ENCODE assay signal across 9 cellular contexts in the genomic region with DNA sequence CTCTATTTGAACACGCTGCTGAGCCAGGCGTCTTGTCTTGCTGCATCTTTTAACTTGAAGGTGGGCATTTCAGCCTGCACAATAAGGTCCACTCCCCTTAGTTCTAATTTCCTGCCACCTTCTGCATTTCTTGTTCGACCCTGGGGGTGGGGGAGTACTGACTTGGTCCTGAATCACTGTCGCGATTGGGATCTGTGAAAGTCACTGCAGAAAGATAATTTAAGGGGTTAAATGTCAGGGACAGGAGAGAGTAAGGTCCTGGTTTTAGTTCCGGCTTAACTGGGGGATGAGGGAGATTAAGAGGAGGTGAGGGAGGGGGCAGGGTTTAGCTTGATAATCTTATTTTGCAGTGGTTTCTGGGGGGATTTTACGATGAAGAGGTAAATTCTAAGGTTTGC.
DNase-seq lines count a peak whose midpoint lies in the region; ATAC-seq and TF ChIP-seq lines count a peak whose summit lies in the region.
"Had no signal": no experiment of that assay in that cellular context is flagged by ENCODE, and none has a peak within 500 bp of the region (broad histone marks: within the 10 kb centered on the region; RNA-seq: fewer than 3 reads in every experiment).

No MANE protein-coding gene starts in this region.

- no peak overlapping the region for H2BK120ac ChIP-seq in IMR-90 (ENCODE audit: low read depth, low read length)

- CTCF ChIA-PET in IMR-90 (lab: Yijun Ruan, JAX), result interaction anchor here (1.0 to 1.5 kb wide), 5 partner anchors 17 to 277 kb away, joined by 3 to 5 read pairs (median 3); no protein-coding TSS in a partner anchor

- H3K4me3 ChIP-seq in ACC112 (ENCODE audit: low read depth, low read length) (peak overlapping the region; percentile 78), IMR-90 (ENCODE audit: insufficient read depth, low read depth, low read length) (peak overlapping the region; percentile 50)

- no peak overlapping the region for H2BK15ac ChIP-seq in IMR-90 (ENCODE audit: low read depth, low read length)

- H4K20me1 ChIP-seq in IMR-90 (ENCODE audit: insufficient read depth, low read length), result no peaks in the 10 kb centered on the region

- peak overlapping the region; percentile 39 for H3K4me2 ChIP-seq in IMR-90 (ENCODE audit: low read depth, low read length)

- dilution Hi-C loops in IMR-90 (cut with HindIII; ENCODE audit: low sequenced_read_pairs, unreplicated experiment), result no loop called here

- H3K9ac ChIP-seq in IMR-90 (ENCODE audit: low read depth, low read length), result no peak overlapping the region

- no peaks in the 10 kb centered on the region for H3K79me2 ChIP-seq in ACC112 (ENCODE audit: control insufficient read depth, insufficient read depth, low read length, unreplicated experiment)

- H4K8ac ChIP-seq in IMR-90 (ENCODE audit: low read depth in 2 of 2, low read length in 2 of 2), result peak overlapping the region in 1 of 2 experiments; percentile 27; a peak in 1 of 4 replicates

- H3K4ac ChIP-seq in IMR-90 (ENCODE audit: low read depth, low read length), result 0 out of 2 replicates have a peak overlapping the region, but pooled peaks have one; percentile 3

- H3K14ac ChIP-seq in IMR-90 (replicated peaks; ENCODE audit: low read depth, low read length), result no peak overlapping the region

- no peaks in the 10 kb centered on the region for H3K9me3 Mint-ChIP-seq in dendritic cell treated with granulocyte-macrophage colony-stimulating factor and Interleukin-4, amounts not matched to agents 40 ng/mL and 50 ng/mL, for 4 days
- H3K9me3 Mint-ChIP-seq in naive thymus-derived CD8-positive, alpha-beta T cell, result no peaks in the 10 kb centered on the region

- H3K56ac ChIP-seq in IMR-90 (ENCODE audit: extremely low read depth, insufficient read depth, low read length), result no peak overlapping the region

- H3K27me3 ChIP-seq in ACC112 (ENCODE audit: insufficient read depth, low read length) (no peaks in the 10 kb centered on the region), IMR-90 (ENCODE audit: control insufficient read depth, insufficient read depth, low read length) (no peaks in the 10 kb centered on the region; the same call in 1 of the 2 replicates)
- H3K27me3 ChIP-seq: body of pancreas had no signal

- no peaks in the 10 kb centered on the region for H3K27me3 Mint-ChIP-seq in dendritic cell treated with granulocyte-macrophage colony-stimulating factor and Interleukin-4, amounts not matched to agents 40 ng/mL and 50 ng/mL, for 4 days
- H3K27me3 Mint-ChIP-seq in naive thymus-derived CD8-positive, alpha-beta T cell, result peaks cover 0 to 2% (median 0%) of the 10 kb centered on the region in 5 donors

- TF ChIP-seq CTCF in IMR-90 (conservative IDR thresholded peaks at IDR 0.05; ENCODE audit: low read depth, low read length), result no peak

- no peak overlapping the region for H2AK9ac ChIP-seq in IMR-90 (replicated peaks; ENCODE audit: low read depth, low read length, poor library complexity)

- intact Hi-C loops in IMR-90 (cut with micrococcal nuclease), result loop anchor here (5.0 kb wide), 3 partner anchors 74 to 146 kb away; a partner anchor contains a TSS
- intact Hi-C loops in dendritic cell treated with granulocyte-macrophage colony-stimulating factor and Interleukin-4, amounts not matched to agents 40 ng/mL and 50 ng/mL, for 4 days (cut with micrococcal nuclease), result loop anchor here (5.0 kb wide), 1 partner anchor 224 kb away; no protein-coding TSS in a partner anchor

- H3K9me1 ChIP-seq in IMR-90 (ENCODE audit: insufficient read depth, low read length), result no peaks in the 10 kb centered on the region

- H2AK5ac ChIP-seq in IMR-90 (ENCODE audit: low read depth, low read length), result peak overlapping the region; percentile 20; the same call in 1 of the 2 replicates

- no peaks in the 10 kb centered on the region for H3K9me3 ChIP-seq in IMR-90 (ENCODE audit: control insufficient read depth, insufficient read depth, low read length)
- H3K9me3 ChIP-seq: body of pancreas had no signal

- no peaks in the 10 kb centered on the region for H3K36me3 ChIP-seq in ACC112 (ENCODE audit: insufficient read depth, low read length)
- no peaks in the 10 kb centered on the region for H3K36me3 ChIP-seq in IMR-90 (ENCODE audit: control insufficient read depth, insufficient read depth, low read length)

- H4K91ac ChIP-seq in IMR-90 (ENCODE audit: insufficient read depth, low read depth, low read length), result no peak overlapping the region

- H3K4me1 ChIP-seq in ACC112 (ENCODE audit: control insufficient read depth, insufficient read depth, low read length, unreplicated experiment) (peaks cover 4% of the 10 kb centered on the region), IMR-90 (ENCODE audit: control insufficient read depth, insufficient read depth, low read length) (peaks cover 15% of the 10 kb centered on the region)

- H3K4me3 Mint-ChIP-seq in dendritic cell treated with granulocyte-macrophage colony-stimulating factor and Interleukin-4, amounts not matched to agents 40 ng/mL and 50 ng/mL, for 4 days, result peak overlapping the region; percentile 67
- H3K4me3 Mint-ChIP-seq in naive thymus-derived CD8-positive, alpha-beta T cell, result peak overlapping the region; percentile 76 to 88 (median 86)

- H3K36me3 Mint-ChIP-seq in dendritic cell treated with granulocyte-macrophage colony-stimulating factor and Interleukin-4, amounts not matched to agents 40 ng/mL and 50 ng/mL, for 4 days (ENCODE audit: low read depth), result no peaks in the 10 kb centered on the region
- H3K36me3 Mint-ChIP-seq in naive thymus-derived CD8-positive, alpha-beta T cell, result no peaks in the 10 kb centered on the region

- peak overlapping the region; percentile 73 for H3K27ac Mint-ChIP-seq in dendritic cell treated with granulocyte-macrophage colony-stimulating factor and Interleukin-4, amounts not matched to agents 40 ng/mL and 50 ng/mL, for 4 days
- peak overlapping the region; percentile 2 to 88 (median 75) for H3K27ac Mint-ChIP-seq in naive thymus-derived CD8-positive, alpha-beta T cell

- H3K4me1 Mint-ChIP-seq in dendritic cell treated with granulocyte-macrophage colony-stimulating factor and Interleukin-4, amounts not matched to agents 40 ng/mL and 50 ng/mL, for 4 days (ENCODE audit: low read depth), result peaks cover 95% of the 10 kb centered on the region
- H3K4me1 Mint-ChIP-seq in naive thymus-derived CD8-positive, alpha-beta T cell, result peaks cover 24 to 55% (median 50%) of the 10 kb centered on the region in 4 donors

- ATAC-seq in IMR-90 (ENCODE audit: low read depth), result no peak
- ATAC-seq in naive thymus-derived CD8-positive, alpha-beta T cell, result no peak

- TF ChIP-seq POLR2A in IMR-90 (IDR thresholded peaks at IDR 0.05; ENCODE audit: low read depth, low read length), result no peak

- no peak for TF ChIP-seq RAD21 in IMR-90 (IDR thresholded peaks at IDR 0.05; ENCODE audit: low read length)

- H3K79me1 ChIP-seq in IMR-90 (ENCODE audit: low read depth in 1 of 2, low read length in 2 of 2), result no peaks in the 10 kb centered on the region

- H4K5ac ChIP-seq in IMR-90 (ENCODE audit: low read depth, low read length), result no peak overlapping the region

- WGBS in IMR-90 (ENCODE audit: extremely low coverage in 2 of 2, insufficient read length in 1 of 2), 2 experiments, result 21% methylated on average over 2 of the region's 7 CpGs; no CpG with 5 or more reads in 1 of the 2 experiments

- BruUV-seq in IMR-90 (replicated peaks; lab: Mats Ljungman, UMichigan), result no TSS peak

- in situ Hi-C loops in IMR-90 (cut with MboI; ENCODE audit: low sequenced_read_pairs), result no loop called here

- H2BK5ac ChIP-seq in IMR-90 (ENCODE audit: low read depth, low read length, poor library complexity, severe bottlenecking), result no peak overlapping the region

- POLR2A ChIA-PET in IMR-90 (lab: Charles Lee; ENCODE audit: unreplicated experiment), result interaction anchor here (0.5 kb wide), 1 partner anchor 269 kb away, joined by 4 read pairs; no protein-coding TSS in a partner anchor
- POLR2A ChIA-PET in naive thymus-derived CD8-positive, alpha-beta T cell (lab: Charles Lee), result interaction anchor here (0.6 to 1.2 kb wide), 6 partner anchors 9 to 607 kb away, joined by 3 to 6 read pairs (median 4); no protein-coding TSS in a partner anchor

- no peak overlapping the region for H3K23ac ChIP-seq in IMR-90 (ENCODE audit: low read depth, low read length)

- H3K18ac ChIP-seq in IMR-90 (ENCODE audit: low read depth, low read length), result no peak overlapping the region

- H3K27ac ChIP-seq in ACC112 (ENCODE audit: low read depth, low read length) (no peak overlapping the region), IMR-90 (ENCODE audit: insufficient read depth, low read length) (no peak overlapping the region)

- DNase-seq in IMR-90, result no peak
- peak in 1 of 10 donors; percentile 2 for DNase-seq in naive thymus-derived CD8-positive, alpha-beta T cell
- DNase-seq in mucosa of gallbladder (ENCODE audit: low spot score), result no peak
- no peak for DNase-seq in NCI-H1694 (lab: John Stamatoyannopoulos, UW)
- DNase-seq in activated CD4-positive, CD25-positive, alpha-beta regulatory T cell treated with anti-CD3 and anti-CD28 coated beads, Interleukin-2, amount 50 U/mL, for 72 hours, result no peak
- no peak for DNase-seq in NCI-H748 treated with DMSO at 0.1 percent for 48 hours (lab: John Stamatoyannopoulos, UW)

- H2BK20ac ChIP-seq in IMR-90 (ENCODE audit: low read depth, low read length), result no peak overlapping the region

- H2AFZ ChIP-seq in ACC112 (ENCODE audit: low read length, unreplicated experiment) (peak overlapping the region; percentile 87), IMR-90 (replicated peaks; ENCODE audit: low read length, poor library complexity) (peak overlapping the region; percentile 93)

TF ChIP-seq in IMR-90, 13 proteins besides CTCF, POLR2A, EP300 and RAD21 (continues in another document):
- TF ChIP-seq MAFK (IDR thresholded peaks at IDR 0.05; ENCODE audit: low read depth, low read length) (no peak), MAZ (IDR thresholded peaks at IDR 0.05; ENCODE audit: borderline replicate concordance, low read depth, low read length) (no peak), NFE2L2 (IDR thresholded peaks at IDR 0.05; ENCODE audit: low read depth, low read length) (no peak), CHD1 (IDR thresholded peaks at IDR 0.05; ENCODE audit: low read depth, low read length) (no peak), BHLHE40 (IDR thresholded peaks at IDR 0.05; ENCODE audit: low read depth, low read length) (no peak)
- TF ChIP-seq, protein P1, sequence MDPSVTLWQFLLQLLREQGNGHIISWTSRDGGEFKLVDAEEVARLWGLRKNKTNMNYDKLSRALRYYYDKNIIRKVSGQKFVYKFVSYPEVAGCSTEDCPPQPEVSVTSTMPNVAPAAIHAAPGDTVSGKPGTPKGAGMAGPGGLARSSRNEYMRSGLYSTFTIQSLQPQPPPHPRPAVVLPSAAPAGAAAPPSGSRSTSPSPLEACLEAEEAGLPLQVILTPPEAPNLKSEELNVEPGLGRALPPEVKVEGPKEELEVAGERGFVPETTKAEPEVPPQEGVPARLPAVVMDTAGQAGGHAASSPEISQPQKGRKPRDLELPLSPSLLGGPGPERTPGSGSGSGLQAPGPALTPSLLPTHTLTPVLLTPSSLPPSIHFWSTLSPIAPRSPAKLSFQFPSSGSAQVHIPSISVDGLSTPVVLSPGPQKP (IDR thresholded peaks at IDR 0.05; ENCODE audit: borderline replicate concordance, low read depth, low read length), result no peak
